ENCODE assay signal across 10 cellular contexts in genomic region chr6:41966961-41967311, GRCh38. TPM values are rescaled to one million over a fixed set of nuclear protein-coding genes. Genes with fewer than 3 reads are reported as not detected.
DNase-seq lines count a peak whose midpoint lies in the region; ATAC-seq and TF ChIP-seq lines count a peak whose summit lies in the region.
"Had no signal": no experiment of that assay in that cellular context is flagged by ENCODE, and none has a peak within 500 bp of the region (broad histone marks: within the 10 kb centered on the region; RNA-seq: fewer than 3 reads in every experiment).

No MANE protein-coding gene starts in this region.

- dilution Hi-C loops in mammary epithelial cell (cut with HindIII; ENCODE audit: low sequenced_read_pairs): loop anchor here (5.0 kb wide), 2 partner anchors 35 to 70 kb away; no protein-coding TSS in a partner anchor

- H4K20me1 ChIP-seq in mammary epithelial cell (ENCODE audit: insufficient read depth, low read length): no peaks in the 10 kb centered on the region

- H3K9ac ChIP-seq in HUES48 (ENCODE audit: low read depth, low read length) (peak overlapping the region; percentile 44), mammary epithelial cell (ENCODE audit: insufficient read depth, low read length) (no peak overlapping the region)

- no peaks in the 10 kb centered on the region for H3K9me3 Mint-ChIP-seq in CD8-positive, alpha-beta memory T cell

- no TSS peak for BruUV-seq in mammary epithelial cell (replicated peaks; lab: Mats Ljungman, UMichigan)

- CTCF ChIA-PET in CD8-positive, alpha-beta memory T cell (lab: Charles Lee): interaction anchor here (1.0 to 2.0 kb wide), 4 partner anchors 23 to 71 kb away, joined by 3 to 4 read pairs (median 3); partner anchors contain the start of genes BYSL and MED20
- CTCF ChIA-PET in mammary epithelial cell (lab: Charles Lee; ENCODE audit: low non-redundant PET) (no interaction called here), HEK293T (lab: Yijun Ruan, JAX) (interaction anchor here (1.0 kb wide), 1 partner anchor 11 kb away, joined by 3 read pairs; no protein-coding TSS in a partner anchor)

- in situ Hi-C loops in mammary epithelial cell (cut with MboI; ENCODE audit: low sequenced_read_pairs in 2 of 2): no loop called here

- WGBS in mammary epithelial cell (ENCODE audit: low coverage, missing lambda C conversion rate): 0% methylated on average over 4 of the region's 4 CpGs
- WGBS in mesodermal cell (ENCODE audit: insufficient coverage in 2 of 2), 2 experiments: 20% methylated on average over 1 of the region's 4 CpGs; no CpG with 5 or more reads in 1 of the 2 experiments

- no peak overlapping the region for H2AFZ ChIP-seq in mammary epithelial cell (ENCODE audit: low read depth, low read length)

- TF ChIP-seq CTCF in mammary epithelial cell (conservative IDR thresholded peaks at IDR 0.05 in 1 of 2, IDR thresholded peaks at IDR 0.05 in 1 of 2; ENCODE audit: extremely low read depth in 1 of 2, insufficient read depth in 1 of 2, low read depth in 1 of 2, low read length in 2 of 2): no peak

- H3K36me3 ChIP-seq in CD8-positive, alpha-beta memory T cell (ENCODE audit: insufficient read depth, low read length): peaks cover 23% of the 10 kb centered on the region
- no peaks in the 10 kb centered on the region for H3K36me3 ChIP-seq in HUES48 (ENCODE audit: control insufficient read depth, insufficient read depth, low read length)
- H3K36me3 ChIP-seq in mammary epithelial cell (ENCODE audit: insufficient read depth, low read length): no peaks in the 10 kb centered on the region
- no peaks in the 10 kb centered on the region for H3K36me3 ChIP-seq in mesodermal cell (ENCODE audit: control insufficient read depth, insufficient read depth, low read length)
- H3K36me3 ChIP-seq: cardiac muscle cell had no signal

- DNase-seq in CD8-positive, alpha-beta memory T cell: no peak
- DNase-seq in mammary epithelial cell (peak; percentile 77), HEK293T (ENCODE audit: extremely low spot score) (no peak), germinal center (ENCODE audit: low spot score) (no peak), D341Med (ENCODE audit: low spot score) (no peak)
- DNase-seq: mucosa of descending colon had no signal

- ATAC-seq in GM21381 (IDR thresholded peaks at IDR 0.05; ENCODE audit: unreplicated experiment): no peak
- ATAC-seq: mucosa of descending colon had no signal

- peak overlapping the region in 2 of 8 donors; percentile 34 to 41 for H3K27ac Mint-ChIP-seq in CD8-positive, alpha-beta memory T cell

- peaks cover 0 to 55% (median 13%) of the 10 kb centered on the region in 3 donors for H3K36me3 Mint-ChIP-seq in CD8-positive, alpha-beta memory T cell

- POLR2A ChIA-PET in CD8-positive, alpha-beta memory T cell (lab: Charles Lee): no interaction called here
- POLR2A ChIA-PET in HEK293T (lab: Yijun Ruan, JAX): interaction anchor here (1.0 kb wide), 1 partner anchor 10 kb away, joined by 3 read pairs; no protein-coding TSS in a partner anchor

- intact Hi-C loops in mammary epithelial cell (cut with micrococcal nuclease): no loop called here

- H3K4me3 ChIP-seq in CD8-positive, alpha-beta memory T cell (ENCODE audit: low read length): no peak overlapping the region
- no peak overlapping the region for H3K4me3 ChIP-seq in HUES48 (ENCODE audit: low read depth, low read length)
- no peak overlapping the region for H3K4me3 ChIP-seq in mammary epithelial cell (replicated peaks in 1 of 3; ENCODE audit: insufficient read depth in 1 of 3, low read depth in 2 of 3, low read length in 3 of 3)
- H3K4me3 ChIP-seq in mesodermal cell (ENCODE audit: extremely low read depth, insufficient read depth, low read length, poor library complexity, severe bottlenecking): no peak overlapping the region
- H3K4me3 ChIP-seq: cardiac muscle cell, mucosa of descending colon had no signal

- no peak overlapping the region for H3K4me3 Mint-ChIP-seq in CD8-positive, alpha-beta memory T cell

- H3K4me2 ChIP-seq in mammary epithelial cell (ENCODE audit: insufficient read depth, low read depth, low read length): peak overlapping the region; percentile 60

- peaks cover 0 to 2% of the 10 kb centered on the region in 2 donors for H3K27me3 Mint-ChIP-seq in CD8-positive, alpha-beta memory T cell

- H3K27me3 ChIP-seq in CD8-positive, alpha-beta memory T cell (ENCODE audit: insufficient read depth, low read length, poor library complexity, severe bottlenecking): no peaks in the 10 kb centered on the region
- H3K27me3 ChIP-seq in HUES48 (ENCODE audit: control insufficient read depth, insufficient read depth, low read length) (no peaks in the 10 kb centered on the region), mammary epithelial cell (ENCODE audit: insufficient read depth, low read length) (no peaks in the 10 kb centered on the region)
- H3K27me3 ChIP-seq: cardiac muscle cell had no signal

- H3K79me2 ChIP-seq in mammary epithelial cell (ENCODE audit: insufficient read depth, low read length): peaks cover 4% of the 10 kb centered on the region

- H3K9me3 ChIP-seq in CD8-positive, alpha-beta memory T cell (ENCODE audit: low read length): no peaks in the 10 kb centered on the region
- H3K9me3 ChIP-seq in HUES48 (ENCODE audit: control insufficient read depth, insufficient read depth, low read length) (no peaks in the 10 kb centered on the region), mammary epithelial cell (replicated peaks; ENCODE audit: insufficient read depth, low read length) (no peaks in the 10 kb centered on the region), mesodermal cell (ENCODE audit: control insufficient read depth, low read length) (no peaks in the 10 kb centered on the region)
- H3K9me3 ChIP-seq: mucosa of descending colon had no signal

- H3K4me1 Mint-ChIP-seq in CD8-positive, alpha-beta memory T cell: peaks cover 65 to 84% (median 76%) of the 10 kb centered on the region in 3 donors

- peak overlapping the region; percentile 49 for H3K27ac ChIP-seq in CD8-positive, alpha-beta memory T cell (ENCODE audit: low read depth, low read length)
- H3K27ac ChIP-seq in HUES48 (ENCODE audit: low read depth, low read length) (peak overlapping the region; percentile 94), mammary epithelial cell (ENCODE audit: insufficient read depth, low read depth, low read length) (peak overlapping the region; percentile 66), mesodermal cell (ENCODE audit: low read depth, low read length, severe bottlenecking) (peak overlapping the region; percentile 73)
- H3K27ac ChIP-seq: cardiac muscle cell had no signal

- peaks cover 80% of the 10 kb centered on the region for H3K4me1 ChIP-seq in CD8-positive, alpha-beta memory T cell (ENCODE audit: insufficient read depth, low read length)
- peaks cover 40% of the 10 kb centered on the region for H3K4me1 ChIP-seq in HUES48 (ENCODE audit: control insufficient read depth, insufficient read depth, low read length)
- peaks cover 29% of the 10 kb centered on the region for H3K4me1 ChIP-seq in mammary epithelial cell (ENCODE audit: insufficient read depth, low read length)
- peaks cover 17% of the 10 kb centered on the region for H3K4me1 ChIP-seq in mesodermal cell (ENCODE audit: control insufficient read depth, insufficient read depth, low read length, poor library complexity, severe bottlenecking)

TF ChIP-seq in HEK293T, 16 proteins besides CTCF, POLR2A, EP300 and RAD21:
- TF ChIP-seq ELF4 (IDR thresholded peaks at IDR 0.05) (no peak), SUZ12 (IDR thresholded peaks at IDR 0.05) (no peak), TARDBP (IDR thresholded peaks at IDR 0.05) (no peak), FOXM1 (IDR thresholded peaks at IDR 0.05; ENCODE audit: borderline replicate concordance) (no peak), CTBP1 (IDR thresholded peaks at IDR 0.05; ENCODE audit: borderline replicate concordance) (no peak), PKNOX1 (IDR thresholded peaks at IDR 0.05) (no peak), SP1 (IDR thresholded peaks at IDR 0.05) (no peak), NFRKB (IDR thresholded peaks at IDR 0.05) (no peak), LEF1 (IDR thresholded peaks at IDR 0.05; ENCODE audit: borderline replicate concordance) (no peak), L3MBTL2 (conservative IDR thresholded peaks at IDR 0.05) (no peak), ZNF384 (IDR thresholded peaks at IDR 0.05) (no peak), BHLHE40 (IDR thresholded peaks at IDR 0.05; ENCODE audit: borderline replicate concordance) (no peak), HDGF (IDR thresholded peaks at IDR 0.05; ENCODE audit: borderline replicate concordance) (no peak), ARNT (IDR thresholded peaks at IDR 0.05) (no peak)
TF ChIP-seq in HEK293T: peak in this region for 0.

RNA-seq across cellular contexts. Expression of gene CCND3, which starts 25.3 kb away (rescaled TPM):
- total RNA-seq in CD8-positive, alpha-beta memory T cell: 100 to 1,000 TPM; 283 to 287 TPM
- 648 TPM for polyA plus RNA-seq in CD8-positive, alpha-beta memory T cell
- 10 to 100 TPM; 45.7 to 80.3 TPM for total RNA-seq in mammary epithelial cell
- polyA plus RNA-seq in mammary epithelial cell: 123 TPM
- polyA minus RNA-seq in mammary epithelial cell: 39.2 TPM
- 43.3 TPM for polyA plus RNA-seq in mesodermal cell (2013, experiment 1 of 2)
- polyA plus RNA-seq in mesodermal cell (2013, experiment 2 of 2): 36.5 TPM

RNA-seq across cellular contexts. Expression of gene BYSL, which starts 45.6 kb away (rescaled TPM):
- 10 to 100 TPM; 80.5 to 84.4 TPM for total RNA-seq in CD8-positive, alpha-beta memory T cell
- polyA plus RNA-seq in CD8-positive, alpha-beta memory T cell: 5.9 TPM
- 10 to 100 TPM; 14.2 to 52.5 TPM for total RNA-seq in mammary epithelial cell
- 39.0 TPM for polyA plus RNA-seq in mammary epithelial cell
- 95.2 TPM for polyA minus RNA-seq in mammary epithelial cell
- 27.3 TPM for polyA plus RNA-seq in mesodermal cell (2013, experiment 1 of 2)
- polyA plus RNA-seq in mesodermal cell (2013, experiment 2 of 2): 23.9 TPM

RNA-seq across cellular contexts. Expression of gene MED20, which starts 46.0 kb away (rescaled TPM):
- total RNA-seq in CD8-positive, alpha-beta memory T cell: 10 to 100 TPM; 18.1 to 21.1 TPM
- 5.3 TPM for polyA plus RNA-seq in CD8-positive, alpha-beta memory T cell
- 10 to 100 TPM; 22.4 to 23.7 TPM for total RNA-seq in mammary epithelial cell
- 24.5 TPM for polyA plus RNA-seq in mammary epithelial cell
- polyA minus RNA-seq in mammary epithelial cell: 60.3 TPM
- polyA plus RNA-seq in mesodermal cell (2013, experiment 1 of 2): 23.0 TPM
- polyA plus RNA-seq in mesodermal cell (2013, experiment 2 of 2): 20.1 TPM
